ENCODE assay signal across 19 cellular contexts in the genomic region with DNA sequence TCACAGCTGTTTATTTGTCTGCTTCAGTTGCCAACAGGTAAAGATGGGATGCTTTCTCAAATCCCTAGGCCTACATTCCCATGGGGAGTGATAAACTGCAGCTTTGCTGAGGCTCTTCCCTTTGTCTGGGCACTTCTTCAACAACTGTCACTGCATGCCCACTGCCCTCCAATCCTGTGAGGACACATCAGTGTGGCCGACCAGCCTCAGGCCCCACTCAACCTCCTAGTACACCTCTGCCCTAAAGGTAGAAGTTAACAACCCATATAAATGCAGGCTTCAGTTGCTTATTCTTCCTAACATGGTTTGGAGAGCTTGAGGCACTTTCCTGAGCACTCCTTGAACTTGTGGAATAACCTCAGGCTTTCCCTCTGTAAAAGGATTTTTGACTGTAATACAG. TPM values are rescaled to one million over a fixed set of nuclear protein-coding genes. Genes with fewer than 3 reads are reported as not detected.
DNase-seq lines count a peak whose midpoint lies in the region; ATAC-seq and TF ChIP-seq lines count a peak whose summit lies in the region.
"Had no signal": no experiment of that assay in that cellular context is flagged by ENCODE, and none has a peak within 500 bp of the region (broad histone marks: within the 10 kb centered on the region; RNA-seq: fewer than 3 reads in every experiment).

No MANE protein-coding gene starts in this region.

- H3K36me3 Mint-ChIP-seq in neural crest cell (ENCODE audit: low read depth), result peaks cover 6% of the 10 kb centered on the region

- H3K4me3 Mint-ChIP-seq in neural crest cell, result no peak overlapping the region
- H3K4me3 Mint-ChIP-seq: CD4-positive, alpha-beta T cell; CD8-positive, alpha-beta T cell had no signal

- TF ChIP-seq CTCF in esophagus muscularis mucosa (IDR thresholded peaks at IDR 0.05) (no peak), neural crest cell (conservative IDR thresholded peaks at IDR 0.05) (no peak), sigmoid colon (IDR thresholded peaks at IDR 0.05) (no peak), psoas muscle (IDR thresholded peaks at IDR 0.05) (no peak)

- H3K27me3 Mint-ChIP-seq in neural crest cell (ENCODE audit: low read depth), result no peaks in the 10 kb centered on the region
- H3K27me3 Mint-ChIP-seq: CD4-positive, alpha-beta T cell had no signal

- H3K27ac Mint-ChIP-seq in neural crest cell (ENCODE audit: unreplicated experiment), result peak overlapping the region; percentile 68
- H3K27ac Mint-ChIP-seq: CD4-positive, alpha-beta T cell; CD8-positive, alpha-beta T cell had no signal

- ATAC-seq in psoas muscle, result no peak
- ATAC-seq in Right ventricle myocardium superior (ENCODE audit: poor library complexity), result no peak
- ATAC-seq: CD8-positive, alpha-beta T cell had no signal

- 70% methylated on average over 1 of the region's 1 CpG for WGBS in esophagus muscularis mucosa
- 89 to 91% methylated on average over 1 of the region's 1 CpG for WGBS in sigmoid colon, 2 donors
- WGBS in psoas muscle, 3 donors, result 65 to 84% (median 83%) methylated on average over 1 of the region's 1 CpG

- TF ChIP-seq EP300 in esophagus muscularis mucosa (IDR thresholded peaks at IDR 0.05) (no peak), sigmoid colon (IDR thresholded peaks at IDR 0.05) (no peak)

- H3K4me1 Mint-ChIP-seq in neural crest cell, result peaks cover 13% of the 10 kb centered on the region

- H3K27me3 ChIP-seq in esophagus muscularis mucosa (no peaks in the 10 kb centered on the region), sigmoid colon (no peaks in the 10 kb centered on the region), psoas muscle (ENCODE audit: insufficient read depth in 3 of 3, low read length in 2 of 3) (no peaks in the 10 kb centered on the region)
- H3K27me3 ChIP-seq: BE2C, BLaER1 had no signal

- no peaks in the 10 kb centered on the region for H3K9me3 Mint-ChIP-seq in neural crest cell
- H3K9me3 Mint-ChIP-seq: CD4-positive, alpha-beta T cell; CD8-positive, alpha-beta T cell had no signal

- intact Hi-C loops in esophagus muscularis mucosa (cut with DNase I) (no loop called here), sigmoid colon (cut with DNase I) (no loop called here), psoas muscle (cut with DNase I) (no loop called here), Right ventricle myocardium superior (cut with DNase I) (no loop called here)

- H3K4me3 ChIP-seq in esophagus muscularis mucosa (no peak overlapping the region), sigmoid colon (no peak overlapping the region), psoas muscle (no peak overlapping the region)
- H3K4me3 ChIP-seq: BLaER1 had no signal

- no peaks in the 10 kb centered on the region for H3K9me3 ChIP-seq in esophagus muscularis mucosa
- no peaks in the 10 kb centered on the region for H3K9me3 ChIP-seq in sigmoid colon
- no peaks in the 10 kb centered on the region for H3K9me3 ChIP-seq in psoas muscle
- H3K9me3 ChIP-seq: BE2C, BLaER1, Caco-2 had no signal

- peaks cover 0 to 4% (median 2%) of the 10 kb centered on the region in 4 donors for H3K4me1 ChIP-seq in esophagus muscularis mucosa
- H3K4me1 ChIP-seq in sigmoid colon, result peaks cover 0 to 30% (median 12%) of the 10 kb centered on the region in 4 donors
- no peaks in the 10 kb centered on the region for H3K4me1 ChIP-seq in psoas muscle
- H3K4me1 ChIP-seq: BE2C, BLaER1, Caco-2 had no signal

- H3K27ac ChIP-seq in esophagus muscularis mucosa (replicated peaks in 1 of 4) (no peak overlapping the region), sigmoid colon (no peak overlapping the region), psoas muscle (no peak overlapping the region)
- H3K27ac ChIP-seq: BLaER1 had no signal

- DNase-seq in esophagus muscularis mucosa (ENCODE audit: extremely low spot score), result peak; percentile 81
- DNase-seq in neural crest cell (ENCODE audit: low read depth, low spot score), result no peak
- DNase-seq in sigmoid colon, result peak; percentile 33
- DNase-seq in psoas muscle, result no peak
- DNase-seq in activated CD4-positive, alpha-beta T cell treated with anti-CD3 and anti-CD28 coated beads, Interleukin-2, amount 50 U/mL, for 4 hours, result no peak
- DNase-seq in Right ventricle myocardium superior, result no peak
- DNase-seq: 8988T; ACHN; BE2C; C1 segment of cervical spinal cord; Caco-2; Calu3; CD4-positive, alpha-beta T cell; DMS79 treated with DMSO at 0.1 percent for 48 hours; GF-D8 had no signal

- no peak for TF ChIP-seq POLR2A in esophagus muscularis mucosa (IDR thresholded peaks at IDR 0.05; ENCODE audit: low read depth)
- no peak for TF ChIP-seq POLR2A in sigmoid colon (IDR thresholded peaks at IDR 0.05)

- peaks cover 14 to 73% (median 45%) of the 10 kb centered on the region in 4 donors for H3K36me3 ChIP-seq in esophagus muscularis mucosa
- peaks cover 0 to 32% (median 0%) of the 10 kb centered on the region in 4 donors for H3K36me3 ChIP-seq in sigmoid colon
- peaks cover 0 to 49% of the 10 kb centered on the region in 2 donors for H3K36me3 ChIP-seq in psoas muscle (ENCODE audit: insufficient read depth in 1 of 2, low read depth in 1 of 2)
- H3K36me3 ChIP-seq: BE2C had no signal

RNA-seq across cellular contexts. Expression of gene ROPN1B, which starts 49.6 kb away (rescaled TPM):
- under 1 TPM in 1 of 4 donors, not detected in 3; 0.52 TPM for total RNA-seq in esophagus muscularis mucosa
- total RNA-seq in neural crest cell, result 2.0 and 2.5 TPM in 2 replicates
- total RNA-seq in sigmoid colon, result 1 to 10 TPM in 1 of 4 donors, not detected in 3; 1.1 TPM
- polyA plus RNA-seq in sigmoid colon, result under 1 TPM in 1 of 3 donors, not detected in 2; 0.06 TPM
- under 1 TPM in 3 of 4 donors, not detected in 1; 0.36 to 0.46 (median 0.39) TPM for total RNA-seq in psoas muscle
- polyA plus RNA-seq in psoas muscle, result under 1 TPM in 2 of 3 donors, not detected in 1; 0.13 to 0.20 TPM
- total RNA-seq in Right ventricle myocardium superior, result 4.6 TPM
- total RNA-seq: A673; Caco-2; CD8-positive, alpha-beta T cell had no signal
- polyA plus RNA-seq: AG04450 had no signal

Comparison
In these comparisons a context has a peak if more than half of its experiments do, and no peak if none do; other contexts are left out.
1. DNase-seq: peak in esophagus muscularis mucosa (single experiment) and sigmoid colon (single experiment); none in neural crest cell (single experiment), psoas muscle (0 of 2), activated CD4-positive, alpha-beta T cell treated with anti-CD3 and anti-CD28 coated beads, Interleukin-2, amount 50 U/mL, for 4 hours (0 of 2) and Right ventricle myocardium superior (single experiment).